Comparison of ENCODE assay signal across 8 cellular contexts in the genomic region with DNA sequence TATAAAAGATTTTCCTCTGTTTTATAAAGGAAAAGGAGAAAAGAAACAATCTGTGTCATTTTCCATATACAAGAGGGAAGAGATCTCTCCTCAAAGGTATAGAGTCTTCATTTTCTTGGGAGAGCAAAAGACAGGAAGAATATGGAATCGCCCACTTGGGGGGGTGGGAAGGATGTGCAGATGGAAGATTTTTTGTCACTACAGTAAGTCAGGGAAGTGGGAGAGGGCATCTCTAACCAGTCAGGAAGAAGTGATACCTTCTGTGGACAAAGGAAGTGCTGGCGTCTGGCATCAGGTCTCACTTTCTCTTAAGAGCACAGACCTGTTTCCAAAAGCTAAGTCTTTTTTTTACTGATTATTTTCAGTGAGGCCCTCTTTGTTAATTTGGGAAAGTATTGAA. TPM values are rescaled to one million over a fixed set of nuclear protein-coding genes. Genes with fewer than 3 reads are reported as not detected.
DNase-seq lines count a peak whose midpoint lies in the region; ATAC-seq and TF ChIP-seq lines count a peak whose summit lies in the region.

No MANE protein-coding gene starts in this region.

- peak overlapping the region; percentile 83 for H3K27ac Mint-ChIP-seq in chondrocyte (ENCODE audit: unreplicated experiment)
- peak overlapping the region; percentile 87 to 89 for H3K27ac Mint-ChIP-seq in natural killer cell

- H3K79me2 ChIP-seq in Karpas-422 (ENCODE audit: low read length) = peaks cover 51% of the 10 kb centered on the region

- H3K36me3 ChIP-seq in Karpas-422 (ENCODE audit: insufficient read depth, low read length) = peaks cover 21% of the 10 kb centered on the region; the same call in 1 of the 2 replicates

- no peaks in the 10 kb centered on the region for H3K27me3 Mint-ChIP-seq in chondrocyte (ENCODE audit: low read depth)
- no peaks in the 10 kb centered on the region for H3K27me3 Mint-ChIP-seq in natural killer cell (ENCODE audit: low read depth in 2 of 2)

- no peaks in the 10 kb centered on the region for H3K9me3 ChIP-seq in Karpas-422 (ENCODE audit: low read length)

- no peak for ATAC-seq in natural killer cell

- no peaks in the 10 kb centered on the region for H4K20me1 ChIP-seq in Karpas-422 (ENCODE audit: insufficient read depth, low read depth, low read length)

- H3K4me1 Mint-ChIP-seq in chondrocyte (ENCODE audit: low read depth) = peaks cover 45% of the 10 kb centered on the region
- peaks cover 43 to 49% of the 10 kb centered on the region in 2 donors for H3K4me1 Mint-ChIP-seq in natural killer cell

- H3K9me3 Mint-ChIP-seq in chondrocyte (ENCODE audit: low read depth) (no peaks in the 10 kb centered on the region), natural killer cell (no peaks in the 10 kb centered on the region)

- intact Hi-C loops in natural killer cell (cut with micrococcal nuclease) (no loop called here), posterior cingulate gyrus (cut with DNase I) (no loop called here)

- peak overlapping the region; percentile 86 for H3K4me2 ChIP-seq in Karpas-422 (ENCODE audit: low read depth, low read length, poor library complexity, severe bottlenecking)

- peaks cover 29% of the 10 kb centered on the region for H3K4me1 ChIP-seq in Karpas-422 (ENCODE audit: low read length)

- H3K27ac ChIP-seq in Karpas-422 (ENCODE audit: low read length) = peak overlapping the region; percentile 86

- peak overlapping the region; percentile 81 for H3K4me3 ChIP-seq in Karpas-422 (ENCODE audit: low read length)

- TF ChIP-seq CTCF in chondrocyte (IDR thresholded peaks at IDR 0.05) (no peak), natural killer cell (IDR thresholded peaks at IDR 0.05) (no peak), GM13977 (IDR thresholded peaks at IDR 0.05; ENCODE audit: extremely low read depth, insufficient read depth, missing control alignments) (no peak)

- H3K36me3 Mint-ChIP-seq in chondrocyte (ENCODE audit: low read depth) (no peaks in the 10 kb centered on the region), natural killer cell (no peaks in the 10 kb centered on the region)

- H3K4me3 Mint-ChIP-seq in chondrocyte (ENCODE audit: unreplicated experiment) = peak overlapping the region; percentile 94
- peak overlapping the region; percentile 98 for H3K4me3 Mint-ChIP-seq in natural killer cell

- no peak overlapping the region for H2AFZ ChIP-seq in Karpas-422 (ENCODE audit: low read length)

- H3K9ac ChIP-seq in Karpas-422 (ENCODE audit: low read length) = peak overlapping the region; percentile 97

- DNase-seq in COR-L47 (lab: John Stamatoyannopoulos, UW) (peak; percentile 9), Karpas-422 (no peak), chondrocyte (ENCODE audit: low spot score) (no peak), natural killer cell (no peak), posterior cingulate gyrus (no peak), GM13977 (ENCODE audit: low spot score) (no peak), SK-N-DZ (ENCODE audit: low spot score) (no peak), GDM1 (lab: John Stamatoyannopoulos, UW) (no peak)

- no peaks in the 10 kb centered on the region for H3K27me3 ChIP-seq in Karpas-422 (ENCODE audit: low read length)

- in situ Hi-C loops in GM13977 (cut with MboI; ENCODE audit: low pct_unique_long_range_greater_than_20kb, low sequenced_read_pairs, unreplicated experiment) = no loop called here

- no peaks in the 10 kb centered on the region for H3K9me2 ChIP-seq in Karpas-422 (replicated peaks; ENCODE audit: insufficient read depth, low read length)

RNA-seq across cellular contexts. Expression of gene PRR14L, which starts 1.4 kb away (rescaled TPM):
- total RNA-seq in Karpas-422 (2014; rRNA removed; shearing (Covaris generic); ENCODE audit: low replicate concordance) = 14.0 and 26.0 TPM in 2 replicates
- total RNA-seq in chondrocyte = 45.1 to 50.0 TPM (median 49.1 TPM) in 3 replicates
- total RNA-seq in natural killer cell = 10 to 100 TPM; 39.3 to 54.1 (median 54.0) TPM
- 11.1 and 12.2 TPM in 2 replicates for polyA plus RNA-seq in SK-N-DZ (2014; cell fraction: cytosol; rRNA removed)
- polyA plus RNA-seq in SK-N-DZ (2014; cell fraction: nucleus; rRNA removed) = 10.5 and 11.8 TPM in 2 replicates

RNA-seq across cellular contexts. Expression of gene DEPDC5, which starts 5.3 kb away (rescaled TPM):
- 19.3 and 40.2 TPM in 2 replicates for total RNA-seq in Karpas-422 (2014; rRNA removed; shearing (Covaris generic); ENCODE audit: low replicate concordance)
- total RNA-seq in chondrocyte (14.8 to 21.7 TPM (median 17.0 TPM) in 3 replicates), natural killer cell (10 to 100 TPM; 56.7 to 67.9 (median 62.6) TPM)
- polyA plus RNA-seq in SK-N-DZ (2014; cell fraction: cytosol; rRNA removed) = 9.6 and 13.7 TPM in 2 replicates
- polyA plus RNA-seq in SK-N-DZ (2014; cell fraction: nucleus; rRNA removed) = 14.5 and 30.6 TPM in 2 replicates
